8 cellular contexts compared by ENCODE assay signal in the genomic region with DNA sequence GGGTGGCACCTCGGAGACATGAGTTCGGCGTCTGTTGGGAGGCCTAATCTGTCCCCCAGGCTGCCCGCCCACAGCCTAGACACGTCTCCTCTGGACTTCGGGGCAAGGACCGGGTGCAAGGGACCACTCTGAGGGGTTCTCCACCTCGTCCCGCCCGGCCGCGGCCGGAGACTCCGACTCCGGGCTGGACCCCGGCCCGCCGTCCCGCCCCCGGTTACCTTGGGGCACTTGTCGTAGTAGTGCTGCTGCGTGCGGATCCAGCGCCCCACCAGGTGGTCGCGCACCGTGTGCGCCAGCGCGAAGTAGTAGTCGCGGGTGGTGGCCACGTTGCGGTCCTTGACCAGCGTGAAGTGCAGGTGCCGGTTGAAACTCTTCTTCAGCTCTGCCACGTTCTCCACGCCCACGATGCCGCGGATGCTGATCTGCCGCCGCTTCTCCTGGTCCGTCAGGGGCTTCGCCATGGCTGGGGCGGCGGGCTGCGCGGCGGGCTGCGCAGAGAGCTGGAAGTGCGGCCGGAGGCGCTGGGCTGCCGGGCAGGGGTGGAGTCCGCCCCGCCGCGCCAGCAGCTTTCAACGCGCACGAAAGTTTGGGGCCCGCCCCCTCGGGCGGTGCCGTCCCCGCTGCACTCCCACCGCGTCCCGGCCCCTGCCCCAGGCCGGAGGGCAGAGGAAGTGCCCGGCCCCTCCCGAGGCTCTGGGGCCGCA. TPM values are rescaled to one million over a fixed set of nuclear protein-coding genes. Genes with fewer than 3 reads are reported as not detected.
DNase-seq lines count a peak whose midpoint lies in the region; ATAC-seq, FAIRE-seq and TF ChIP-seq lines count a peak whose summit lies in the region.

A gene (minus strand): TSS at position 541 of the 704 bp plus-strand sequence. CDS start 80 bp downstream, at position 461.

- no CpG with 5 or more reads among the region's 74 CpGs for WGBS in iPS DF 6.9 (ENCODE audit: insufficient coverage, insufficient read length)

- peak; percentile 70 for ATAC-seq in HG03460 (IDR thresholded peaks at IDR 0.05; ENCODE audit: unreplicated experiment)
- ATAC-seq in Panc1, result peak; percentile 95
- no peak for ATAC-seq in HG03025 (IDR thresholded peaks at IDR 0.05; ENCODE audit: low FRiP score, unreplicated experiment)

- H3K4me3 ChIP-seq in ACC112 (ENCODE audit: low read depth, low read length), result peak within 1 kb of the TSS; percentile 85
- peak within 1 kb of the TSS; percentile 62 to 68 for H3K4me3 ChIP-seq in Panc1 (ENCODE audit: low read depth in 2 of 2, low read length in 2 of 2)
- H3K4me3 ChIP-seq in astrocyte of the cerebellum (ENCODE audit: low read depth, low read length), result peak within 1 kb of the TSS; percentile 72
- peak within 1 kb of the TSS; percentile 47; the same call in 1 of the 2 replicates for H3K4me3 ChIP-seq in iPS DF 6.9 (ENCODE audit: low read length)
- peak within 1 kb of the TSS; percentile 77 for H3K4me3 ChIP-seq in retinal pigment epithelial cell (ENCODE audit: low read length)

- TF ChIP-seq CTCF in Panc1 (IDR thresholded peaks at IDR 0.05), result no peak
- TF ChIP-seq CTCF in astrocyte of the cerebellum (IDR thresholded peaks at IDR 0.05; ENCODE audit: low read depth, low read length, missing control alignments), result no peak
- no peak for TF ChIP-seq CTCF in retinal pigment epithelial cell (conservative IDR thresholded peaks at IDR 0.05; ENCODE audit: low read depth, low read length)

- DNase-seq in GM12892 (ENCODE audit: insufficient read length) (peak; percentile 57), Panc1 (ENCODE audit: low read depth, low spot score) (no peak), astrocyte of the cerebellum (ENCODE audit: low read depth) (no peak), iPS DF 6.9 (ENCODE audit: low read depth, low spot score) (no peak), retinal pigment epithelial cell (ENCODE audit: low read depth) (no peak)

- TF ChIP-seq POLR2A in GM12892 (IDR thresholded peaks at IDR 0.05; ENCODE audit: low read depth, low read length), result peak; percentile 44; the same call in 1 of the 2 replicates

- POLR2A ChIA-PET in Panc1 (lab: Charles Lee), result no interaction called here

- H3K27ac ChIP-seq in ACC112 (ENCODE audit: low read depth, low read length) (peak within 1 kb of the TSS; percentile 65), Panc1 (ENCODE audit: low read length) (peak within 1 kb of the TSS; percentile 49), iPS DF 6.9 (ENCODE audit: low read length) (no peak within 1 kb of the TSS)

- CTCF ChIA-PET in Panc1 (lab: Charles Lee), result no interaction called here

- intact Hi-C loops in Panc1 (cut with micrococcal nuclease; ENCODE audit: unreplicated experiment), result no loop called here

- H3K4me1 ChIP-seq in ACC112 (ENCODE audit: control insufficient read depth, insufficient read depth, low read length, unreplicated experiment), result peaks cover 3% of the 10 kb centered on the region
- H3K4me1 ChIP-seq in Panc1 (ENCODE audit: control insufficient read depth, insufficient read depth, low read length), result no peaks in the 10 kb centered on the region
- no peaks in the 10 kb centered on the region for H3K4me1 ChIP-seq in iPS DF 6.9 (ENCODE audit: control insufficient read depth, insufficient read depth, low read length)

- no peaks in the 10 kb centered on the region for H3K27me3 ChIP-seq in ACC112 (ENCODE audit: insufficient read depth, low read length)
- no peaks in the 10 kb centered on the region for H3K27me3 ChIP-seq in Panc1 (ENCODE audit: control insufficient read depth, insufficient read depth, low read length)
- H3K27me3 ChIP-seq in iPS DF 6.9 (ENCODE audit: control insufficient read depth, insufficient read depth, low read length), result no peaks in the 10 kb centered on the region

- H3K9me3 ChIP-seq in Panc1 (ENCODE audit: control insufficient read depth, insufficient read depth, low read depth, low read length) (no peaks in the 10 kb centered on the region), iPS DF 6.9 (ENCODE audit: control insufficient read depth, insufficient read depth, low read length) (no peaks in the 10 kb centered on the region)

- in situ Hi-C loops in Panc1 (cut with HindIII; ENCODE audit: low pct_unique_long_range_greater_than_20kb, low sequenced_read_pairs), result no loop called here
- in situ Hi-C loops in astrocyte of the cerebellum (cut with HindIII; ENCODE audit: low sequenced_read_pairs), result no loop called here

- no TSS peak for BruUV-seq in Panc1 (replicated peaks; lab: Mats Ljungman, UMichigan)

- H3K36me3 ChIP-seq in ACC112 (ENCODE audit: insufficient read depth, low read length) (peaks cover 13% of the 10 kb centered on the region; the same call in 1 of the 2 replicates), Panc1 (ENCODE audit: control insufficient read depth, insufficient read depth, low read length) (no peaks in the 10 kb centered on the region), iPS DF 6.9 (ENCODE audit: control insufficient read depth, insufficient read depth, low read length) (no peaks in the 10 kb centered on the region)

- peak within 1 kb of the TSS; percentile 97 for H2AFZ ChIP-seq in ACC112 (ENCODE audit: low read length, unreplicated experiment)

- FAIRE-seq in GM12892 (lab: Jason Lieb, UNC), result peak; percentile 65

- peaks cover 42% of the 10 kb centered on the region for H3K79me2 ChIP-seq in ACC112 (ENCODE audit: control insufficient read depth, insufficient read depth, low read length, unreplicated experiment)

RNA-seq across cellular contexts. Expression of the gene that starts here (rescaled TPM):
- polyA plus RNA-seq in GM12892 (2012; ENCODE audit: missing spikeins), result 10.1 TPM
- total RNA-seq in Panc1 (2021; ENCODE audit: unreplicated experiment), result 23.0 TPM
- 25.1 TPM for polyA plus RNA-seq in Panc1 (2012; ENCODE audit: insufficient read length)
